Comparison of ENCODE assay signal across 12 cellular contexts in genomic region chr16:24409045-24409444, GRCh38.
DNase-seq lines count a peak whose midpoint lies in the region; ATAC-seq and TF ChIP-seq lines count a peak whose summit lies in the region.
"Had no signal": no experiment of that assay in that cellular context is flagged by ENCODE, and none has a peak within 500 bp of the region (broad histone marks: within the 10 kb centered on the region; RNA-seq: fewer than 3 reads in every experiment).

No MANE protein-coding gene starts in this region.

- H2AFZ ChIP-seq in DND-41 (ENCODE audit: low read depth, low read length) (no peak overlapping the region), OCI-LY3 (ENCODE audit: low read depth, low read length) (no peak overlapping the region)

- no peak overlapping the region for H3K4me2 ChIP-seq in DND-41 (ENCODE audit: insufficient read depth, low read length)
- H3K4me2 ChIP-seq in OCI-LY3 (ENCODE audit: low read length) = no peak overlapping the region

- H3K4me3 Mint-ChIP-seq in osteocyte (ENCODE audit: unreplicated experiment) = no peak overlapping the region
- H3K4me3 Mint-ChIP-seq: activated naive CD8-positive, alpha-beta T cell treated with anti-CD3 and anti-CD28 coated beads for 36 hours; CD8-positive, alpha-beta T cell had no signal

- H3K9ac ChIP-seq in DND-41 (ENCODE audit: low read depth, low read length) (no peak overlapping the region), OCI-LY3 (ENCODE audit: low read length) (no peak overlapping the region)

- H3K4me1 ChIP-seq in DND-41 (ENCODE audit: insufficient read depth, low read length) (no peaks in the 10 kb centered on the region), OCI-LY3 (ENCODE audit: low read length) (no peaks in the 10 kb centered on the region)

- no peak overlapping the region for H3K4me3 ChIP-seq in DND-41 (ENCODE audit: low read depth in 1 of 2, low read length in 2 of 2)
- no peak overlapping the region for H3K4me3 ChIP-seq in OCI-LY3 (ENCODE audit: low read length)

- no peaks in the 10 kb centered on the region for H3K36me3 Mint-ChIP-seq in osteocyte (ENCODE audit: unreplicated experiment)
- H3K36me3 Mint-ChIP-seq: activated naive CD8-positive, alpha-beta T cell treated with anti-CD3 and anti-CD28 coated beads for 36 hours; CD8-positive, alpha-beta T cell had no signal

- H3K27me3 ChIP-seq in DND-41 (ENCODE audit: insufficient read depth, low read length, poor library complexity) (no peaks in the 10 kb centered on the region), OCI-LY3 (ENCODE audit: low read depth, low read length) (no peaks in the 10 kb centered on the region)

- H4K20me1 ChIP-seq in DND-41 (ENCODE audit: insufficient read depth, low read length) (no peaks in the 10 kb centered on the region), OCI-LY3 (ENCODE audit: insufficient read depth, low read length) (no peaks in the 10 kb centered on the region)

- no peak overlapping the region for H3K27ac Mint-ChIP-seq in osteocyte (ENCODE audit: unreplicated experiment)
- H3K27ac Mint-ChIP-seq: activated naive CD8-positive, alpha-beta T cell treated with anti-CD3 and anti-CD28 coated beads for 36 hours; CD8-positive, alpha-beta T cell had no signal

- in situ Hi-C loops in GM13977 (cut with MboI; ENCODE audit: low pct_unique_long_range_greater_than_20kb, low sequenced_read_pairs, unreplicated experiment) = no loop called here

- H3K36me3 ChIP-seq in DND-41 (ENCODE audit: insufficient read depth, low read length) (no peaks in the 10 kb centered on the region), OCI-LY3 (replicated peaks; ENCODE audit: low read depth, low read length) (no peaks in the 10 kb centered on the region)

- no peaks in the 10 kb centered on the region for H3K27me3 Mint-ChIP-seq in osteocyte (ENCODE audit: unreplicated experiment)

- ATAC-seq in DND-41 (ENCODE audit: insufficient read depth, low read depth) (no peak), HG03097 (IDR thresholded peaks at IDR 0.05; ENCODE audit: low FRiP score, unreplicated experiment) (no peak)
- ATAC-seq: CD8-positive, alpha-beta T cell had no signal

- no peaks in the 10 kb centered on the region for H3K79me2 ChIP-seq in DND-41 (ENCODE audit: insufficient read depth, low read length)
- no peaks in the 10 kb centered on the region for H3K79me2 ChIP-seq in OCI-LY3 (ENCODE audit: low read length)

- H3K9me3 ChIP-seq in DND-41 (ENCODE audit: insufficient read depth, low read length, severe bottlenecking) (no peaks in the 10 kb centered on the region), OCI-LY3 (ENCODE audit: insufficient read depth, low read length) (no peaks in the 10 kb centered on the region)

- no peaks in the 10 kb centered on the region for H3K9me3 Mint-ChIP-seq in osteocyte (ENCODE audit: unreplicated experiment)
- H3K9me3 Mint-ChIP-seq: activated naive CD8-positive, alpha-beta T cell treated with anti-CD3 and anti-CD28 coated beads for 36 hours; CD8-positive, alpha-beta T cell had no signal

- DNase-seq in DND-41 (no peak), GM13977 (ENCODE audit: low spot score) (no peak), iPS-NIHi7 (ENCODE audit: extremely low spot score) (peak; percentile 66), NCI-H1694 (lab: John Stamatoyannopoulos, UW) (no peak), osteocyte (ENCODE audit: extremely low spot score, unreplicated experiment) (no peak)
- no peak for DNase-seq in activated effector memory CD4-positive, alpha-beta T cell treated with anti-CD3 and anti-CD28 coated beads, Interleukin-2, amount 50 U/mL, for 16 hours
- DNase-seq: activated naive CD8-positive, alpha-beta T cell treated with anti-CD3 and anti-CD28 coated beads for 36 hours; CD8-positive, alpha-beta T cell; NCI-H2029 treated with DMSO at 0.1 percent for 48 hours; retina had no signal

- H3K4me1 Mint-ChIP-seq in osteocyte (ENCODE audit: unreplicated experiment) = no peaks in the 10 kb centered on the region
- H3K4me1 Mint-ChIP-seq: activated naive CD8-positive, alpha-beta T cell treated with anti-CD3 and anti-CD28 coated beads for 36 hours had no signal

- H3K27ac ChIP-seq in DND-41 (ENCODE audit: low read length) = no peak overlapping the region
- no peak overlapping the region for H3K27ac ChIP-seq in OCI-LY3 (ENCODE audit: low read length)

- TF ChIP-seq CTCF in DND-41 (IDR thresholded peaks at IDR 0.05; ENCODE audit: borderline replicate concordance, extremely low read depth, low read length, poor library complexity, severe bottlenecking) (peak; percentile 30), GM13977 (IDR thresholded peaks at IDR 0.05; ENCODE audit: extremely low read depth, insufficient read depth, missing control alignments) (peak; percentile 42), OCI-LY3 (IDR thresholded peaks at IDR 0.05; ENCODE audit: low read depth, low read length) (peak; percentile 30), osteocyte (IDR thresholded peaks at IDR 0.05) (no peak)
